ENCODE assay signal across 16 cellular contexts in genomic region chr12:123073962-123074801, GRCh38.
DNase-seq lines count a peak whose midpoint lies in the region; ATAC-seq, FAIRE-seq and TF ChIP-seq lines count a peak whose summit lies in the region.
"Had no signal": no experiment of that assay in that cellular context is flagged by ENCODE, and none has a peak within 500 bp of the region (broad histone marks: within the 10 kb centered on the region; RNA-seq: fewer than 3 reads in every experiment).

No MANE protein-coding gene starts in this region.

- H3K4me1 Mint-ChIP-seq in activated T-cell treated with anti-CD3 and anti-CD28 coated beads, Interleukin-2, amount 50 U/mL, for 72 hours (ENCODE audit: low read depth), result peaks cover 75% of the 10 kb centered on the region
- H3K4me1 Mint-ChIP-seq in activated naive CD8-positive, alpha-beta T cell treated with anti-CD3 and anti-CD28 coated beads, Interleukin-2, amount 50 U/mL, for 24 hours, result peaks cover 76% of the 10 kb centered on the region
- H3K4me1 Mint-ChIP-seq in nephron, result peaks cover 53% of the 10 kb centered on the region

- no peaks in the 10 kb centered on the region for H3K27me3 Mint-ChIP-seq in activated T-cell treated with anti-CD3 and anti-CD28 coated beads, Interleukin-2, amount 50 U/mL, for 72 hours (ENCODE audit: low read depth)
- no peaks in the 10 kb centered on the region for H3K27me3 Mint-ChIP-seq in activated naive CD8-positive, alpha-beta T cell treated with anti-CD3 and anti-CD28 coated beads, Interleukin-2, amount 50 U/mL, for 24 hours
- H3K27me3 Mint-ChIP-seq in nephron (ENCODE audit: low read depth), result peaks cover 21% of the 10 kb centered on the region

- no peak for TF ChIP-seq POLR2A in GM12891 (IDR thresholded peaks at IDR 0.05; ENCODE audit: low read depth, low read length)

- TF ChIP-seq CTCF in nephron (IDR thresholded peaks at IDR 0.05; ENCODE audit: unreplicated experiment in 3 of 3), result no peak

- no peaks in the 10 kb centered on the region for H3K9me3 Mint-ChIP-seq in activated T-cell treated with anti-CD3 and anti-CD28 coated beads, Interleukin-2, amount 50 U/mL, for 72 hours
- no peaks in the 10 kb centered on the region for H3K9me3 Mint-ChIP-seq in activated naive CD8-positive, alpha-beta T cell treated with anti-CD3 and anti-CD28 coated beads, Interleukin-2, amount 50 U/mL, for 24 hours
- H3K9me3 Mint-ChIP-seq in nephron, result no peaks in the 10 kb centered on the region

- H3K27ac Mint-ChIP-seq in activated T-cell treated with anti-CD3 and anti-CD28 coated beads, Interleukin-2, amount 50 U/mL, for 72 hours, result no peak overlapping the region
- H3K27ac Mint-ChIP-seq in activated naive CD8-positive, alpha-beta T cell treated with anti-CD3 and anti-CD28 coated beads, Interleukin-2, amount 50 U/mL, for 24 hours, result peak overlapping the region; percentile 38
- peak overlapping the region in 2 of 3 experiments; percentile 1 to 5 for H3K27ac Mint-ChIP-seq in nephron

- peak; percentile 81 for FAIRE-seq in GM12891 (lab: Jason Lieb, UNC)
- FAIRE-seq: frontal cortex had no signal

- DNase-seq in activated T-cell treated with anti-CD3 and anti-CD28 coated beads, Interleukin-2, amount 50 U/mL, for 72 hours, result no peak
- no peak for DNase-seq in activated T-cell treated with anti-CD3 and anti-CD28 coated beads, Interleukin-2, amount 50 U/mL, for 1 hour
- DNase-seq in GM12891 (ENCODE audit: insufficient read length, low spot score) (no peak), NOMO-1 treated with dmso at 0.1 percent for 144 hours (lab: John Stamatoyannopoulos, UW; ENCODE audit: unreplicated experiment) (no peak), foreskin melanocyte (no peak)
- DNase-seq in activated naive CD8-positive, alpha-beta T cell treated with anti-CD3 and anti-CD28 coated beads, Interleukin-2, amount 50 U/mL, for 24 hours, result no peak
- no peak for DNase-seq in stimulated activated naive CD4-positive, alpha-beta T cell treated with Interleukin-2 at 50 U/mL for 16 hours (lab: John Stamatoyannopoulos, UW)
- DNase-seq: COR-L47, dermis blood vessel endothelial cell, HCEC 1CT, KBM-7, MV-4-11, NCI-H187 treated with DMSO at 0.1 percent for 48 hours, sigmoid colon had no signal

- H3K4me3 Mint-ChIP-seq in activated T-cell treated with anti-CD3 and anti-CD28 coated beads, Interleukin-2, amount 50 U/mL, for 72 hours, result peak overlapping the region; percentile 91 to 94
- H3K4me3 Mint-ChIP-seq in activated naive CD8-positive, alpha-beta T cell treated with anti-CD3 and anti-CD28 coated beads, Interleukin-2, amount 50 U/mL, for 24 hours, result peak overlapping the region; percentile 81
- no peak overlapping the region for H3K4me3 Mint-ChIP-seq in nephron

- no peaks in the 10 kb centered on the region for H3K36me3 Mint-ChIP-seq in activated T-cell treated with anti-CD3 and anti-CD28 coated beads, Interleukin-2, amount 50 U/mL, for 72 hours (ENCODE audit: insufficient read depth in 2 of 2)
- H3K36me3 Mint-ChIP-seq in activated naive CD8-positive, alpha-beta T cell treated with anti-CD3 and anti-CD28 coated beads, Interleukin-2, amount 50 U/mL, for 24 hours (ENCODE audit: low read depth), result peaks cover 1% of the 10 kb centered on the region
- no peaks in the 10 kb centered on the region for H3K36me3 Mint-ChIP-seq in nephron (ENCODE audit: low read depth)

- no peak for ATAC-seq in activated T-cell treated with anti-CD3 and anti-CD28 coated beads, Interleukin-2, amount 50 U/mL, for 72 hours (replicated peaks in 1 of 2)
- no peak for ATAC-seq in activated naive CD8-positive, alpha-beta T cell treated with anti-CD3 and anti-CD28 coated beads, Interleukin-2, amount 50 U/mL, for 24 hours

TF ChIP-seq in GM12891, 5 proteins besides CTCF, POLR2A, EP300 and RAD21:
- no peak for TF ChIP-seq PAX5 (IDR thresholded peaks at IDR 0.05; ENCODE audit: insufficient read depth, low read length, severe bottlenecking)
- no peak for TF ChIP-seq SPI1 (IDR thresholded peaks at IDR 0.05; ENCODE audit: low read depth, low read length)
- no peak for TF ChIP-seq POU2F2 (IDR thresholded peaks at IDR 0.05; ENCODE audit: low read depth, low read length)
- TF ChIP-seq POLR2AphosphoS5 (IDR thresholded peaks at IDR 0.05; ENCODE audit: low read depth, low read length), result no peak

Comparison
In these comparisons a context has a peak if more than half of its experiments do, and no peak if none do; other contexts are left out.
1. H3K4me3 Mint-ChIP-seq: peak in activated T-cell treated with anti-CD3 and anti-CD28 coated beads, Interleukin-2, amount 50 U/mL, for 72 hours (2 of 2) and activated naive CD8-positive, alpha-beta T cell treated with anti-CD3 and anti-CD28 coated beads, Interleukin-2, amount 50 U/mL, for 24 hours (single experiment); none in nephron (0 of 3).